In the genomic region with DNA sequence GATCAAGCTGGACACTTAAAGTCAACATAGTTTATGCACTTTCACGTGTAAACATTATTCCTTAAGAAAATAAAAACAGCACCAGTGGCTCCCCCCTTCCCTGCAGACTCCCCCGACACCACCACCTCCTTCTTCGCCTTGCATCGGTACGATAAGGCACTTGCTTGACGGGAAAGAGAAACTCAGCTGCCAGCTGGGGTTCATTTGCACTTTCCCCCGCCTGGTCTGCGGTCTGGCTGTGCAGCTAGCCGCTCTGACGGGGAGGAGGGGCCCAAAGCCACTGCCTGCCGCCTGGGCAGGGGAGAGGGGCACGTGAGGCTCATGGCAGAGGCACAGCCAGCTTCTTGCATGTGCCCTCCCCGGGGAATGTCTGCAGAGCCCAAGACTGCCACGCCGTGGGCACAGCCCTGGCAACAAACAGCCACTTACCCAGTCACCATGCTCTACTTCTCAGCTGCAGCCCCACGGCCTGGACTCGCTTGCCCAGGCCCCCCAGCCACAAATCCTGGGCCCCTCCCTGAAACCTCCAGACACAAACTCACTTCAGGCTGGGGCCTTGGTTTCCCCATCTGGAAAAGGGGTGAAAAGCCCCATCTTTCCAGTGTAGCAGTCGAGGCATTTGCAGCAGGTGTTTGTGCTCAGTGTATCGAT, we compare ENCODE assay signal across 8 cellular contexts. TPM values are rescaled to one million over a fixed set of nuclear protein-coding genes. Genes with fewer than 3 reads are reported as not detected.
DNase-seq lines count a peak whose midpoint lies in the region; ATAC-seq and TF ChIP-seq lines count a peak whose summit lies in the region.

No MANE protein-coding gene starts in this region.

- no peak overlapping the region for H3K9ac ChIP-seq in SK-N-SH

- H4K20me1 ChIP-seq in SK-N-SH (ENCODE audit: insufficient read depth) = no peaks in the 10 kb centered on the region

- H2AFZ ChIP-seq in SK-N-SH (ENCODE audit: low read depth) = peak overlapping the region; percentile 59; the same call in 1 of the 2 replicates

- no peaks in the 10 kb centered on the region for H3K36me3 ChIP-seq in SK-N-SH (replicated peaks in 1 of 2; ENCODE audit: control insufficient read depth in 1 of 2, insufficient read depth in 2 of 2, low read length in 1 of 2)
- no peaks in the 10 kb centered on the region for H3K36me3 ChIP-seq in heart right ventricle
- no peaks in the 10 kb centered on the region for H3K36me3 ChIP-seq in gastrocnemius medialis

- peak; percentile 76 for ATAC-seq in GM21381 (IDR thresholded peaks at IDR 0.05; ENCODE audit: unreplicated experiment)
- peak; percentile 90 to 97 (median 96) for ATAC-seq in heart right ventricle
- peak; percentile 87 to 90 for ATAC-seq in gastrocnemius medialis

- H3K4me2 ChIP-seq in SK-N-SH = peak overlapping the region; percentile 34

- H3K9me3 ChIP-seq in SK-N-SH = no peaks in the 10 kb centered on the region
- no peaks in the 10 kb centered on the region for H3K9me3 ChIP-seq in heart right ventricle
- no peaks in the 10 kb centered on the region for H3K9me3 ChIP-seq in gastrocnemius medialis

- H3F3A ChIP-seq in SK-N-SH (replicated peaks; ENCODE audit: insufficient read depth) = peaks cover 3% of the 10 kb centered on the region

- H3K27me3 ChIP-seq in SK-N-SH (ENCODE audit: insufficient read depth) (no peaks in the 10 kb centered on the region), heart right ventricle (no peaks in the 10 kb centered on the region), gastrocnemius medialis (no peaks in the 10 kb centered on the region)

- TF ChIP-seq CTCF in SK-N-SH (IDR thresholded peaks at IDR 0.05) = no peak
- peak in 3 of 9 donors; percentile 34 to 47 (median 44) for TF ChIP-seq CTCF in heart right ventricle (IDR thresholded peaks at IDR 0.05)
- TF ChIP-seq CTCF in gastrocnemius medialis (IDR thresholded peaks at IDR 0.05 in 4 of 5, conservative IDR thresholded peaks at IDR 0.05 in 1 of 5) = peak in 1 of 5 experiments; percentile 27

- peak overlapping the region; percentile 66 for H3K4me3 Mint-ChIP-seq in activated naive CD4-positive, alpha-beta T cell treated with anti-CD3 and anti-CD28 coated beads, Interleukin-2, amount 50 U/mL, for 24 hours

- H3K27ac Mint-ChIP-seq in activated naive CD4-positive, alpha-beta T cell treated with anti-CD3 and anti-CD28 coated beads, Interleukin-2, amount 50 U/mL, for 24 hours = peak overlapping the region; percentile 62

- H3K4me3 ChIP-seq in SK-N-SH (ENCODE audit: low read depth in 2 of 2, low read length in 1 of 2) = 0 out of 4 replicates have a peak overlapping the region, but pooled peaks of 1 of the 2 experiments have one; percentile 13
- H3K4me3 ChIP-seq in heart right ventricle = peak overlapping the region in 6 of 10 donors; percentile 2 to 31 (median 18)
- H3K4me3 ChIP-seq in gastrocnemius medialis = peak overlapping the region in 3 of 4 donors; percentile 12 to 17 (median 13)

- H3K27ac ChIP-seq in SK-N-SH (ENCODE audit: low read depth in 2 of 2, low read length in 1 of 2) (peak overlapping the region in 1 of 2 experiments; percentile 86; a peak in 2 of 4 replicates), heart right ventricle (peak overlapping the region; percentile 3 to 80 (median 44)), gastrocnemius medialis (no peak overlapping the region)

- in situ Hi-C loops in gastrocnemius medialis (cut with MboI; ENCODE audit: low sequenced_read_pairs in 4 of 4) = no loop called here

- 20% methylated on average over 13 of the region's 19 CpGs for WGBS in SK-N-SH (ENCODE audit: low lambda C conversion rate)
- 15 to 18% methylated on average over 19 of the region's 19 CpGs for WGBS in heart right ventricle, 2 donors

- no peaks in the 10 kb centered on the region for H3K9me3 Mint-ChIP-seq in activated naive CD4-positive, alpha-beta T cell treated with anti-CD3 and anti-CD28 coated beads, Interleukin-2, amount 50 U/mL, for 24 hours

- intact Hi-C loops in heart right ventricle (cut with DNase I) (no loop called here), gastrocnemius medialis (cut with DNase I; ENCODE audit: low total_unique reads) (no loop called here)

- H3K9me2 ChIP-seq in SK-N-SH = no peaks in the 10 kb centered on the region

- TF ChIP-seq POLR2A in gastrocnemius medialis (IDR thresholded peaks at IDR 0.05) = no peak

- peaks cover 0 to 16% of the 10 kb centered on the region in 2 experiments; a peak in 2 of 4 replicates for H3K4me1 ChIP-seq in SK-N-SH (ENCODE audit: control insufficient read depth in 1 of 2, insufficient read depth in 2 of 2, low read depth in 1 of 2, low read length in 1 of 2)
- H3K4me1 ChIP-seq in heart right ventricle = peaks cover 0 to 20% (median 12%) of the 10 kb centered on the region in 9 donors
- peaks cover 9 to 14% of the 10 kb centered on the region in 2 donors for H3K4me1 ChIP-seq in gastrocnemius medialis

- POLR2A ChIA-PET in SK-N-SH (lab: Yijun Ruan, JAX) = interaction anchor here (0.7 to 1.3 kb wide), 3 partner anchors 21 to 334 kb away, joined by 3 read pairs; no protein-coding TSS in a partner anchor

- no peaks in the 10 kb centered on the region for H3K36me3 Mint-ChIP-seq in activated naive CD4-positive, alpha-beta T cell treated with anti-CD3 and anti-CD28 coated beads, Interleukin-2, amount 50 U/mL, for 24 hours

- H3K4me1 Mint-ChIP-seq in activated naive CD4-positive, alpha-beta T cell treated with anti-CD3 and anti-CD28 coated beads, Interleukin-2, amount 50 U/mL, for 24 hours = peaks cover 26% of the 10 kb centered on the region

- CTCF ChIA-PET in SK-N-SH (lab: Yijun Ruan, JAX) = interaction anchor here (0.6 to 2.8 kb wide), 17 partner anchors 11 to 347 kb away, joined by 3 to 23 read pairs (median 4); partner anchors contain the start of genes PRM2 and SOCS1

- no peaks in the 10 kb centered on the region for H3K79me2 ChIP-seq in SK-N-SH (ENCODE audit: insufficient read depth)

- TF ChIP-seq EP300 in SK-N-SH (IDR thresholded peaks at IDR 0.05; ENCODE audit: borderline replicate concordance in 1 of 2, low read depth in 1 of 2, low read length in 1 of 2) = peak in 1 of 2 experiments; percentile 45; a peak in 1 of 4 replicates

- DNase-seq in DMS79 (lab: John Stamatoyannopoulos, UW) (peak; percentile 95), HUDEP-2 (lab: John Stamatoyannopoulos, UW; ENCODE audit: unreplicated experiment in 76 of 76) (peak in 74 of 76 experiments; percentile 7 to 87 (median 71)), SK-N-SH (peak; percentile 87), heart right ventricle (peak; percentile 73 to 76), gastrocnemius medialis (peak; percentile 63 to 67), NCI-H226 (no peak)

- H3K27me3 Mint-ChIP-seq in activated naive CD4-positive, alpha-beta T cell treated with anti-CD3 and anti-CD28 coated beads, Interleukin-2, amount 50 U/mL, for 24 hours = no peaks in the 10 kb centered on the region

- peak; percentile 50 for TF ChIP-seq RAD21 in SK-N-SH (IDR thresholded peaks at IDR 0.05; ENCODE audit: low read length)

TF ChIP-seq in SK-N-SH, 30 proteins besides CTCF, POLR2A, EP300 and RAD21 (continues in another document):
- TF ChIP-seq TEAD4 (IDR thresholded peaks at IDR 0.05; ENCODE audit: borderline replicate concordance, insufficient read depth) (no peak), TCF12 (IDR thresholded peaks at IDR 0.05) (peak; percentile 80), RFX5 (IDR thresholded peaks at IDR 0.05; ENCODE audit: low read length) (no peak), YY1 (IDR thresholded peaks at IDR 0.05; ENCODE audit: low read depth) (no peak), RCOR1 (IDR thresholded peaks at IDR 0.05; ENCODE audit: low read length) (no peak)

RNA-seq across cellular contexts. Expression of gene PRM1, which starts 16.5 kb away (rescaled TPM):
- polyA plus RNA-seq in SK-N-SH (2012; rRNA removed) (not detected in 2 replicates), heart right ventricle (not detected)
- polyA plus RNA-seq in SK-N-SH (2012; cell fraction: cytosol; rRNA removed) = not detected in 2 replicates
- not detected in 2 replicates for polyA plus RNA-seq in SK-N-SH (2012; cell fraction: nucleus; rRNA removed)
- total RNA-seq in heart right ventricle (not detected), gastrocnemius medialis (not detected)

RNA-seq across cellular contexts. Expression of gene PRM2, which starts 21.3 kb away (rescaled TPM):
- not detected in 2 replicates for polyA plus RNA-seq in SK-N-SH (2012; rRNA removed)
- polyA plus RNA-seq in SK-N-SH (2012; cell fraction: cytosol; rRNA removed) = not detected in 2 replicates
- not detected in 2 replicates for polyA plus RNA-seq in SK-N-SH (2012; cell fraction: nucleus; rRNA removed)
- not detected for total RNA-seq in heart right ventricle
- polyA plus RNA-seq in heart right ventricle = not detected
- not detected for total RNA-seq in gastrocnemius medialis

RNA-seq across cellular contexts. Expression of gene PRM3, which starts 24.2 kb away (rescaled TPM):
- polyA plus RNA-seq in SK-N-SH (2012; rRNA removed) (not detected in 2 replicates), heart right ventricle (not detected)
- polyA plus RNA-seq in SK-N-SH (2012; cell fraction: cytosol; rRNA removed) = not detected in 2 replicates
- polyA plus RNA-seq in SK-N-SH (2012; cell fraction: nucleus; rRNA removed) = not detected in 2 replicates
- total RNA-seq in heart right ventricle (not detected), gastrocnemius medialis (not detected)

RNA-seq across cellular contexts. Expression of gene TNP2, which starts 28.5 kb away (rescaled TPM):
- polyA plus RNA-seq in SK-N-SH (2012; rRNA removed) (not detected in 2 replicates), heart right ventricle (not detected)
- not detected in 2 replicates for polyA plus RNA-seq in SK-N-SH (2012; cell fraction: cytosol; rRNA removed)
- polyA plus RNA-seq in SK-N-SH (2012; cell fraction: nucleus; rRNA removed) = not detected in 2 replicates
- total RNA-seq in heart right ventricle (not detected), gastrocnemius medialis (not detected)

RNA-seq across cellular contexts. Expression of gene SOCS1, which starts 41.6 kb away (rescaled TPM):
- polyA plus RNA-seq in SK-N-SH (2012; rRNA removed) (6.3 and 8.6 TPM in 2 replicates), heart right ventricle (10 to 100 TPM in 1 of 2 donors, 1 to 10 TPM in 1; 5.8 to 10.8 TPM)
- 4.7 and 6.1 TPM in 2 replicates for polyA plus RNA-seq in SK-N-SH (2012; cell fraction: cytosol; rRNA removed)
- polyA plus RNA-seq in SK-N-SH (2012; cell fraction: nucleus; rRNA removed) = 28.4 and 39.6 TPM in 2 replicates
- total RNA-seq in heart right ventricle (10 to 100 TPM in 1 of 10 donors, 1 to 10 TPM in 7, under 1 TPM in 2; 0.60 to 12.2 (median 2.1) TPM), gastrocnemius medialis (1 to 10 TPM; 1.1 to 5.5 (median 3.1) TPM)

Comparison
In these comparisons a context has a peak if more than half of its experiments do, and no peak if none do; other contexts are left out.
1. H3K27ac ChIP-seq: peak in heart right ventricle (10 of 10); none in gastrocnemius medialis (0 of 4).
2. Peak in every context shown above with its lines, with median percentiles within 50 percentile points of each other: ATAC-seq.